Comparison of ENCODE assay signal across 1 cellular context in the genomic region with DNA sequence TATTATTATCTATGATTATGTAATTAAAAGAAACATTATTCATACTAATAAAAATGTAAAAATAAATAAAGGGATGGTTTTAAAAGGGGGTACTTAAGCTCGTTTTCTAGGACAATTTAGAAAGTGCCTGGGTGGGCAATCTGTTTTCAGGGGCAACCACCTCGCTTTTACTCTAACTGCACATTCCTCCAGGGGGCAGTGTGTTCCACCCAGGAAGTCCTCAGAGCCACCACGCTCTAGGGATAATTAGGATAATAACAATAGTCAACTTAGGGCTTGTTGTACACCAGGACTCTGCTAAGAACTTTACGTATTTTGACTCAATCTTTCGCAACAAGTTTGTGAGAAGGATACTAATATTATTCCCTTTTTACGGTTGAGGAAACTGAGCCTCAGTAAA.
TF ChIP-seq lines count a peak whose summit lies in the region.

No MANE protein-coding gene starts in this region.

TF ChIP-seq in WTC11, 78 proteins besides CTCF, POLR2A, EP300 and RAD21 (continued from another document):
- TF ChIP-seq PRRX2 (CRISPR knock-in tag; IDR thresholded peaks at IDR 0.05) (no peak), SOX15 (CRISPR knock-in tag; IDR thresholded peaks at IDR 0.05) (no peak)
